19 cellular contexts compared by ENCODE assay signal in the genomic region with DNA sequence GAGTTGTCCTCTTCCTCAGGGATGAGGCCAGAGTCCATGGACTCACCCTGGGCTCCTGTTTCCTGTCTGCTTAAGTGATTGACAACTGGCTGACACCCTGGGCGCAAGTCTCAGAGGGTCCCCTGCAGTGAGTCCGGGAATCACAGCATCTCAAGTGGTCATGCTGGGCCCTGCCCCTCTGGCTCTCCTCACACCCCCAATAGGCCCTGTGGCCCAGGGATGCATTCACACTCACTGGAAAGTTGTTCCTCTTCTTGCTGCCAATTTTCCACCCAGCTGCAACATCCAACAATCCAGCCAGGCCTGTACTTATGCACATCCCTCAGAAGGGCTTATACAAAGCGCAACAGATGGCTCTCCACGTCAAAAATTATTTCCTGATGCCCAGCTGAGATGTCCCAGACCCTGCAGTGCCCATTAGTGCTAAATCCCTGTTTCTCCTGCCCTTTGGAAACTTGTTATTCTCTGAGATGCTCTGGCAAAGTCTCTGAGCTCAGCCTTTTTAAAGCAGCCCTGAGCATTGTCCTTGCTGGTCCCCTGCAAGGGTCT.
"Had no signal": no experiment of that assay in that cellular context is flagged by ENCODE, and none has a peak within 500 bp of the region (broad histone marks: within the 10 kb centered on the region; RNA-seq: fewer than 3 reads in every experiment).

No MANE protein-coding gene starts in this region.

- H3K36me3 Mint-ChIP-seq: stimulated activated effector memory CD8-positive, alpha-beta T cell treated with anti-CD3 and anti-CD28 coated beads, Interleukin-12 subunit alpha, Interleukin-12 subunit beta, amount 100 ng/mL, for 72 hours had no signal

- H3K4me3 ChIP-seq: coronary artery, pancreas, prostate gland, right lobe of liver, thoracic aorta, transverse colon had no signal

- ATAC-seq: foreskin keratinocyte; left cardiac atrium; naive thymus-derived CD8-positive, alpha-beta T cell; pancreas; right lobe of liver; stimulated activated effector memory CD8-positive, alpha-beta T cell treated with anti-CD3 and anti-CD28 coated beads, Interleukin-12 subunit alpha, Interleukin-12 subunit beta, amount 100 ng/mL, for 72 hours; stimulated activated naive CD8-positive, alpha-beta T cell treated with anti-CD3 and anti-CD28 coated beads, Interleukin-15, amount 100 ng/mL, for 72 hours had no signal

- H3K9me3 ChIP-seq: pancreas, prostate gland, right lobe of liver, thoracic aorta, transverse colon had no signal

- H3K36me3 ChIP-seq: pancreas, prostate gland, right lobe of liver, thoracic aorta, transverse colon had no signal

- H3K27ac Mint-ChIP-seq: endodermal cell; naive thymus-derived CD8-positive, alpha-beta T cell; stimulated activated effector memory CD8-positive, alpha-beta T cell treated with anti-CD3 and anti-CD28 coated beads, Interleukin-12 subunit alpha, Interleukin-12 subunit beta, amount 100 ng/mL, for 72 hours; stimulated activated naive CD8-positive, alpha-beta T cell treated with anti-CD3 and anti-CD28 coated beads, Interleukin-15, amount 100 ng/mL, for 72 hours had no signal

- DNase-seq: effector CD4-positive, alpha-beta T cell; endodermal cell; erythroblast; foreskin keratinocyte; kidney; left cardiac atrium; naive thymus-derived CD8-positive, alpha-beta T cell; occipital lobe; pancreas; right lobe of liver; stimulated activated CD4-positive, alpha-beta T cell treated with anti-CD3 and anti-CD28 coated beads, Interleukin-4, amount 100 ng/mL, for 1 hour; stimulated activated CD8-positive, alpha-beta memory T cell treated with anti-CD3 and anti-CD28 coated beads, Interleukin-4, amount 100 ng/mL, for 48 hours; stimulated activated naive CD8-positive, alpha-beta T cell treated with anti-CD3 and anti-CD28 coated beads, Interleukin-15, amount 100 ng/mL, for 72 hours; transverse colon had no signal

- H3K4me1 Mint-ChIP-seq: naive thymus-derived CD8-positive, alpha-beta T cell; stimulated activated effector memory CD8-positive, alpha-beta T cell treated with anti-CD3 and anti-CD28 coated beads, Interleukin-12 subunit alpha, Interleukin-12 subunit beta, amount 100 ng/mL, for 72 hours; stimulated activated naive CD8-positive, alpha-beta T cell treated with anti-CD3 and anti-CD28 coated beads, Interleukin-15, amount 100 ng/mL, for 72 hours had no signal

- H3K4me3 Mint-ChIP-seq: endodermal cell; naive thymus-derived CD8-positive, alpha-beta T cell; neural crest cell; stimulated activated effector memory CD8-positive, alpha-beta T cell treated with anti-CD3 and anti-CD28 coated beads, Interleukin-12 subunit alpha, Interleukin-12 subunit beta, amount 100 ng/mL, for 72 hours; stimulated activated naive CD8-positive, alpha-beta T cell treated with anti-CD3 and anti-CD28 coated beads, Interleukin-15, amount 100 ng/mL, for 72 hours had no signal

- H3K27me3 ChIP-seq: foreskin keratinocyte, pancreas, right lobe of liver, transverse colon had no signal

- H3K27ac ChIP-seq: coronary artery, foreskin keratinocyte, pancreas, prostate gland, right lobe of liver, thoracic aorta, transverse colon had no signal
